ENCODE assay signal across 1 cellular context in genomic region chr4:110480031-110480549, GRCh38.
TF ChIP-seq lines count a peak whose summit lies in the region.

No MANE protein-coding gene starts in this region.

TF ChIP-seq in HepG2, 621 proteins besides CTCF, POLR2A, EP300 and RAD21 (continued from another document):
- TF ChIP-seq CREB1 (IDR thresholded peaks at IDR 0.05) (peak; percentile 73), CREB1 (CRISPR knock-in tag; IDR thresholded peaks at IDR 0.05) (no peak), GRHL1 (CRISPR knock-in tag; conservative IDR thresholded peaks at IDR 0.05) (no peak)
